11 cellular contexts compared by ENCODE assay signal in the genomic region with DNA sequence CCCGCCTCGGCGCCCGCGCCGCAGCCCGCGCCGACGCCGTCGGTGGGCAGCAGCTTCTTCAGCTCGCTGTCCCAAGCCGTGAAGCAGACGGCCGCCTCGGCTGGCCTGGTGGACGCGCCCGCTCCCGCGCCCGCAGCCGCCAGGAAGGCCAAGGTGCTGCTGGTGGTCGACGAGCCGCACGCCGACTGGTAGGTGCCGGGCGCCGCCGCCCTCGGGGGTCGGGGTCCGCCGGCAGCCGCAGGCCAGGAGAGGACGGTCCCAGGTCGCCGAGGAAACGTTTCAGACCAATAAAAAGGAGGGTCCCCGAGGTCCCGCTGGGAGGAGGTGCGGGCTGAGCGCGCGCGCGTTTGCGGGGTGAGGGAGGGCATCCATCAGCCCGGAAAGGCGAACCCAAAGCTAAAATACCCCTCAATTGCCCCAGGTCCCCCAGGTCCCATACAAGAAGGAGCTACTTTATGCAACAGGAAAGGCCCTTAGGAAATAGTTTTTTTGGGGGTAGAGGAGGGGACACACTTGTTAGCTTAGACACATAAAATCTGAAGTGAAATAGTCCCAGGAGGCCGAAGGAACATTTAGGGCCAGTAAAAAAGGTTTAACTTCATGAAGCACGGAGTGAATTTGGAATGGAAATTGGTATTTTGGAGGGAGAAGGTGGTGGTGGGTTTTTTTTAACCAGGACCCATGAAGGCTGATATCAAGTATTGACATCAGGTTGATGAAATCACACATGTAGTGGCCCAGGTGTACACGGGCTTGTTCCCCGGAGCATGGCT. TPM values are rescaled to one million over a fixed set of nuclear protein-coding genes. Genes with fewer than 3 reads are reported as not detected.
DNase-seq lines count a peak whose midpoint lies in the region; ATAC-seq and TF ChIP-seq lines count a peak whose summit lies in the region.
"Had no signal": no experiment of that assay in that cellular context is flagged by ENCODE, and none has a peak within 500 bp of the region (broad histone marks: within the 10 kb centered on the region; RNA-seq: fewer than 3 reads in every experiment).

No MANE protein-coding gene starts in this region.

- H3K36me3 Mint-ChIP-seq in activated T-cell treated with anti-CD3 and anti-CD28 coated beads, Interleukin-2, amount 50 U/mL, for 24 hours (ENCODE audit: low read depth), result no peaks in the 10 kb centered on the region
- peaks cover 8% of the 10 kb centered on the region for H3K36me3 Mint-ChIP-seq in T-helper 17 cell (ENCODE audit: low read depth)
- H3K36me3 Mint-ChIP-seq: CD4-positive, CD25-positive, alpha-beta regulatory T cell had no signal

- H3K9me3 ChIP-seq in T-helper 17 cell (ENCODE audit: control insufficient read depth, low read length, poor library complexity, severe bottlenecking), result no peaks in the 10 kb centered on the region
- no peaks in the 10 kb centered on the region for H3K9me3 ChIP-seq in suprapubic skin
- no peaks in the 10 kb centered on the region for H3K9me3 ChIP-seq in GM23248 (ENCODE audit: low read depth)

- no peak for ATAC-seq in T-helper 17 cell
- ATAC-seq in HG02678 (IDR thresholded peaks at IDR 0.05; ENCODE audit: unreplicated experiment), result no peak
- no peak for ATAC-seq in GM21529 (IDR thresholded peaks at IDR 0.05; ENCODE audit: unreplicated experiment)

- H3K27ac Mint-ChIP-seq in activated T-cell treated with anti-CD3 and anti-CD28 coated beads, Interleukin-2, amount 50 U/mL, for 24 hours, result no peak overlapping the region
- no peak overlapping the region for H3K27ac Mint-ChIP-seq in T-helper 17 cell
- H3K27ac Mint-ChIP-seq: CD4-positive, CD25-positive, alpha-beta regulatory T cell; T-helper 1 cell treated with Interleukin-12 subunit alpha and Interleukin-12 subunit beta and Interleukin-4 antibody, amounts not matched to agents 30 μg/mL and 1 μg/mL, for 36 hours had no signal

- no peak for TF ChIP-seq EP300 in suprapubic skin (IDR thresholded peaks at IDR 0.05)

- no peaks in the 10 kb centered on the region for H3K9me3 Mint-ChIP-seq in activated T-cell treated with anti-CD3 and anti-CD28 coated beads, Interleukin-2, amount 50 U/mL, for 24 hours
- H3K9me3 Mint-ChIP-seq: T-helper 1 cell treated with Interleukin-12 subunit alpha and Interleukin-12 subunit beta and Interleukin-4 antibody, amounts not matched to agents 30 μg/mL and 1 μg/mL, for 36 hours had no signal

- no peaks in the 10 kb centered on the region for H3F3A ChIP-seq in GM23248 (ENCODE audit: insufficient read depth)

- H3K27ac ChIP-seq in suprapubic skin, result no peak overlapping the region
- H3K27ac ChIP-seq in GM23248, result no peak overlapping the region

- H3K79me2 ChIP-seq in GM23248 (ENCODE audit: insufficient read depth), result no peaks in the 10 kb centered on the region

- H3K27me3 Mint-ChIP-seq in activated T-cell treated with anti-CD3 and anti-CD28 coated beads, Interleukin-2, amount 50 U/mL, for 24 hours, result peaks cover 77% of the 10 kb centered on the region
- H3K27me3 Mint-ChIP-seq in T-helper 17 cell, result peaks cover 72% of the 10 kb centered on the region

- H3K9ac ChIP-seq in GM23248, result no peak overlapping the region

- H3K4me3 Mint-ChIP-seq in activated T-cell treated with anti-CD3 and anti-CD28 coated beads, Interleukin-2, amount 50 U/mL, for 24 hours, result peak overlapping the region; percentile 10
- peak overlapping the region; percentile 80 for H3K4me3 Mint-ChIP-seq in T-helper 17 cell

- in situ Hi-C loops in GM23248 (cut with MboI), result no loop called here

- H3K9me2 ChIP-seq in GM23248 (ENCODE audit: insufficient read depth), result no peaks in the 10 kb centered on the region

- no peak for TF ChIP-seq POLR2A in suprapubic skin (IDR thresholded peaks at IDR 0.05)

- H3K4me1 ChIP-seq in suprapubic skin (peaks cover 9% of the 10 kb centered on the region), GM23248 (ENCODE audit: insufficient read depth) (no peaks in the 10 kb centered on the region)

- WGBS in suprapubic skin, result 16% methylated on average over 14 of the region's 57 CpGs
- WGBS in GM23248 (ENCODE audit: low coverage in 1 of 2, low lambda C conversion rate in 2 of 2, missing lambda C conversion rate in 2 of 2), 2 experiments, result 5 to 10% methylated on average over 25 to 41 of the region's 57 CpGs

- peaks cover 4% of the 10 kb centered on the region for H3K4me1 Mint-ChIP-seq in activated T-cell treated with anti-CD3 and anti-CD28 coated beads, Interleukin-2, amount 50 U/mL, for 24 hours (ENCODE audit: low read depth)
- H3K4me1 Mint-ChIP-seq in T-helper 17 cell, result peaks cover 24% of the 10 kb centered on the region

- H3K4me3 ChIP-seq in suprapubic skin (peak overlapping the region; percentile 55), GM23248 (no peak overlapping the region)

- no peak overlapping the region for H2AFZ ChIP-seq in GM23248

- H3K27me3 ChIP-seq in suprapubic skin (peaks cover 31% of the 10 kb centered on the region), GM23248 (replicated peaks; ENCODE audit: insufficient read depth) (peaks cover 50% of the 10 kb centered on the region)

- no peak for TF ChIP-seq CTCF in suprapubic skin (IDR thresholded peaks at IDR 0.05)

- H3K36me3 ChIP-seq in suprapubic skin, result no peaks in the 10 kb centered on the region
- H3K36me3 ChIP-seq in GM23248 (ENCODE audit: low read depth), result no peaks in the 10 kb centered on the region

- DNase-seq in activated T-cell treated with anti-CD3 and anti-CD28 coated beads, Interleukin-2, amount 50 U/mL, for 24 hours, result peak; percentile 32
- no peak for DNase-seq in activated T-cell treated with anti-CD3 and anti-CD28 coated beads for 4 hours
- no peak for DNase-seq in T-helper 17 cell
- DNase-seq in iPS-NIHi11 (ENCODE audit: low spot score), result peak; percentile 67
- no peak for DNase-seq in suprapubic skin (ENCODE audit: low spot score in 2 of 2)
- no peak for DNase-seq in GM23248
- DNase-seq: NCI-H1436 treated with DMSO at 0.1 percent for 48 hours had no signal

- H3K4me2 ChIP-seq in GM23248 (ENCODE audit: unreplicated experiment), result no peak overlapping the region

- no peaks in the 10 kb centered on the region for H4K20me1 ChIP-seq in GM23248 (ENCODE audit: insufficient read depth)

RNA-seq across cellular contexts. Expression of gene SYN2, which starts 0.7 kb away (rescaled TPM):
- total RNA-seq in T-helper 17 cell (1 to 10 TPM in 1 of 2 donors, under 1 TPM in 1; 0.68 to 3.7 TPM), suprapubic skin (1 to 10 TPM; 1.5 to 9.3 (median 5.2) TPM)
- total RNA-seq in GM23248 (2014; rRNA removed; shearing (Covaris generic)), result 0.13 TPM in 1 of 2 replicates, not detected in the other
- not detected in 2 replicates for polyA plus RNA-seq in GM23248 (2016; fragmentation: Nextera tagmentation; extraction: Ambion mirVana)
- total RNA-seq: CD4-positive, CD25-positive, alpha-beta regulatory T cell had no signal
- polyA plus RNA-seq: CD4-positive, CD25-positive, alpha-beta regulatory T cell had no signal

Comparison
In these comparisons a context has a peak if more than half of its experiments do, and no peak if none do; other contexts are left out.
1. DNase-seq: peak in activated T-cell treated with anti-CD3 and anti-CD28 coated beads, Interleukin-2, amount 50 U/mL, for 24 hours (single experiment) and iPS-NIHi11 (single experiment); none in activated T-cell treated with anti-CD3 and anti-CD28 coated beads for 4 hours (single experiment), T-helper 17 cell (0 of 3), suprapubic skin (0 of 2) and GM23248 (single experiment).